In genomic region chr3:40387895-40388254, GRCh38 we compare ENCODE assay signal across 15 cellular contexts. TPM values are rescaled to one million over a fixed set of nuclear protein-coding genes. Genes with fewer than 3 reads are reported as not detected.
DNase-seq lines count a peak whose midpoint lies in the region; ATAC-seq and TF ChIP-seq lines count a peak whose summit lies in the region.
"Had no signal": no experiment of that assay in that cellular context is flagged by ENCODE, and none has a peak within 500 bp of the region (broad histone marks: within the 10 kb centered on the region; RNA-seq: fewer than 3 reads in every experiment).

No MANE protein-coding gene starts in this region.

- H3K9ac ChIP-seq in endocrine pancreas (ENCODE audit: control insufficient read depth, insufficient read depth, low read length) = no peak overlapping the region

- H3K27me3 ChIP-seq in endocrine pancreas (ENCODE audit: control insufficient read depth, insufficient read depth, low read length) = no peaks in the 10 kb centered on the region
- H3K27me3 ChIP-seq: uterus had no signal

- H3K4me3 Mint-ChIP-seq in mesothelial cell of epicardium = peak overlapping the region; percentile 75

- no peaks in the 10 kb centered on the region for H3K4me1 ChIP-seq in endocrine pancreas (ENCODE audit: control insufficient read depth, insufficient read depth, low read length)
- H3K4me1 ChIP-seq: uterus had no signal

- H3K27ac Mint-ChIP-seq in mesothelial cell of epicardium = no peak overlapping the region
- H3K27ac Mint-ChIP-seq: stimulated activated naive CD8-positive, alpha-beta T cell treated with anti-CD3 and anti-CD28 coated beads, Interleukin-15, Interleukin-2, amounts not matched to agents 100 ng/mL and 50 ng/mL, for 24 hours had no signal

- H3K36me3 Mint-ChIP-seq in mesothelial cell of epicardium = no peaks in the 10 kb centered on the region

- peaks cover 12% of the 10 kb centered on the region for H3K4me1 Mint-ChIP-seq in mesothelial cell of epicardium

- peak overlapping the region; percentile 58 for H3K4me3 ChIP-seq in endocrine pancreas (ENCODE audit: control insufficient read depth, insufficient read depth, low read length)
- no peak overlapping the region for H3K4me3 ChIP-seq in foreskin fibroblast (ENCODE audit: low read depth in 1 of 2, low read length in 2 of 2)

- H3K27me3 Mint-ChIP-seq in mesothelial cell of epicardium (ENCODE audit: low read depth) = peaks cover 57% of the 10 kb centered on the region

- H3K9me3 ChIP-seq in endocrine pancreas (ENCODE audit: control insufficient read depth, low read length) = no peaks in the 10 kb centered on the region
- H3K9me3 ChIP-seq: uterus had no signal

- TF ChIP-seq CTCF in mesothelial cell of epicardium (IDR thresholded peaks at IDR 0.05; ENCODE audit: unreplicated experiment) (no peak), foreskin fibroblast (IDR thresholded peaks at IDR 0.05; ENCODE audit: low read depth, low read length) (no peak)

- DNase-seq in COR-L47 (lab: John Stamatoyannopoulos, UW) (peak; percentile 7), NCI-H345 (lab: John Stamatoyannopoulos, UW) (peak; percentile 40), mesothelial cell of epicardium (ENCODE audit: low spot score in 2 of 2, unreplicated experiment in 2 of 2) (no peak), foreskin fibroblast (no peak), KG1 (lab: John Stamatoyannopoulos, UW) (no peak)
- DNase-seq in stimulated activated CD4-positive, alpha-beta T cell treated with anti-CD3 and anti-CD28 coated beads, Interleukin-4, amount 100 ng/mL, for 1 hour = no peak
- DNase-seq: activated CD4-positive, alpha-beta T cell treated with anti-CD3 and anti-CD28 coated beads, Interleukin-2, amount 50 U/mL, for 48 hours; GDM1; Karpas-422; left cardiac atrium; NCI-H524 treated with DMSO at 0.1 percent for 48 hours; uterus had no signal

- H3K9me3 Mint-ChIP-seq in mesothelial cell of epicardium = peaks cover 3% of the 10 kb centered on the region
- H3K9me3 Mint-ChIP-seq: stimulated activated naive CD8-positive, alpha-beta T cell treated with anti-CD3 and anti-CD28 coated beads, Interleukin-15, Interleukin-2, amounts not matched to agents 100 ng/mL and 50 ng/mL, for 24 hours had no signal

- H3K36me3 ChIP-seq in endocrine pancreas (ENCODE audit: control insufficient read depth, insufficient read depth, low read length) = no peaks in the 10 kb centered on the region
- H3K36me3 ChIP-seq: uterus had no signal

- ATAC-seq in HG03469 (IDR thresholded peaks at IDR 0.05; ENCODE audit: unreplicated experiment) = no peak

RNA-seq across cellular contexts. Expression of gene ENTPD3, which starts 0.9 kb away (rescaled TPM):
- total RNA-seq in mesothelial cell of epicardium = 0.53 to 0.87 TPM (median 0.72 TPM) in 3 replicates

Comparison
In these comparisons a context has a peak if more than half of its experiments do, and no peak if none do; other contexts are left out.
1. DNase-seq: peak in COR-L47 (single experiment) and NCI-H345 (single experiment); none in mesothelial cell of epicardium (0 of 2), foreskin fibroblast (0 of 2), KG1 (single experiment) and stimulated activated CD4-positive, alpha-beta T cell treated with anti-CD3 and anti-CD28 coated beads, Interleukin-4, amount 100 ng/mL, for 1 hour (single experiment).